14 cellular contexts compared by ENCODE assay signal in genomic region chr17:5785343-5785742, GRCh38.
A peak's percentile ranks its signal among the peaks of the same experiment; 100 is the strongest.
DNase-seq lines count a peak whose midpoint lies in the region; ATAC-seq, FAIRE-seq and TF ChIP-seq lines count a peak whose summit lies in the region.
"Had no signal": no experiment of that assay in that cellular context is flagged by ENCODE, and none has a peak within 500 bp of the region (broad histone marks: within the 10 kb centered on the region; RNA-seq: fewer than 3 reads in every experiment).

No MANE protein-coding gene starts in this region.

- H3K4me2 ChIP-seq in astrocyte (ENCODE audit: low read length) (peak overlapping the region; percentile 55), mesenchymal stem cell (ENCODE audit: low read length, poor library complexity, severe bottlenecking) (peak overlapping the region; percentile 30)

- no peaks in the 10 kb centered on the region for H4K20me1 ChIP-seq in astrocyte (ENCODE audit: insufficient read depth, low read length)

- peaks cover 2% of the 10 kb centered on the region for H3K36me3 Mint-ChIP-seq in astrocyte (ENCODE audit: low read depth, unreplicated experiment)
- H3K36me3 Mint-ChIP-seq: CD8-positive, alpha-beta memory T cell had no signal

- H2BK120ac ChIP-seq in mesenchymal stem cell (ENCODE audit: low read depth, low read length): no peak overlapping the region

- 0% methylated on average over 4 of the region's 4 CpGs for WGBS in mesenchymal stem cell

- H3K9me3 ChIP-seq in astrocyte (ENCODE audit: insufficient read depth, low read depth, low read length) (peaks cover 15% of the 10 kb centered on the region), mesenchymal stem cell (ENCODE audit: control insufficient read depth, low read length) (peaks cover 19% of the 10 kb centered on the region)
- H3K9me3 ChIP-seq: colonic mucosa had no signal

- H3K4me3 Mint-ChIP-seq in astrocyte (ENCODE audit: unreplicated experiment): no peak overlapping the region
- H3K4me3 Mint-ChIP-seq: CD8-positive, alpha-beta memory T cell had no signal

- H3K9ac ChIP-seq in astrocyte (ENCODE audit: low read length): peak overlapping the region; percentile 46
- peak overlapping the region; percentile 11 for H3K9ac ChIP-seq in mesenchymal stem cell (ENCODE audit: low read length)

- H3K27me3 Mint-ChIP-seq in astrocyte (ENCODE audit: low read depth, unreplicated experiment): peaks cover 11% of the 10 kb centered on the region

- H4K8ac ChIP-seq in mesenchymal stem cell (ENCODE audit: low read length): no peak overlapping the region

- H3K27ac Mint-ChIP-seq in astrocyte (ENCODE audit: unreplicated experiment): peak overlapping the region; percentile 62
- H3K27ac Mint-ChIP-seq: activated T-helper 2 cell treated with anti-CD3 and anti-CD28 coated beads, Interferon-gamma antibody, Interleukin-2, Interleukin-4, amounts not matched to agents 10 μg/mL and 5 μg/mL and 100 μg/mL, durations not matched to agents 14 hours and 24 hours and 36 hours; CD8-positive, alpha-beta memory T cell had no signal

- no peak for TF ChIP-seq CTCF in astrocyte (IDR thresholded peaks at IDR 0.05; ENCODE audit: insufficient read depth, low read depth, low read length)

- H3K9me3 Mint-ChIP-seq in astrocyte (ENCODE audit: unreplicated experiment): peaks cover 17% of the 10 kb centered on the region

- ATAC-seq in HG03108 (IDR thresholded peaks at IDR 0.05; ENCODE audit: unreplicated experiment) (peak; percentile 58), GM18870 (IDR thresholded peaks at IDR 0.05; ENCODE audit: unreplicated experiment) (no peak), GM19467 (IDR thresholded peaks at IDR 0.05; ENCODE audit: unreplicated experiment) (no peak), GM21528 (IDR thresholded peaks at IDR 0.05; ENCODE audit: low FRiP score, unreplicated experiment) (no peak)

- no peaks in the 10 kb centered on the region for H3K79me2 ChIP-seq in astrocyte (ENCODE audit: insufficient read depth, low read length)

- no peak overlapping the region for H3K18ac ChIP-seq in mesenchymal stem cell (ENCODE audit: low read depth in 1 of 2, low read length in 2 of 2)

- H2AK5ac ChIP-seq in mesenchymal stem cell (ENCODE audit: low read length, severe bottlenecking): no peak overlapping the region

- DNase-seq in EH (ENCODE audit: low read depth): peak; percentile 94
- DNase-seq in astrocyte (ENCODE audit: low read depth): peak; percentile 75
- peak; percentile 73 for DNase-seq in mesenchymal stem cell
- no peak for DNase-seq in NCI-H1105 (lab: John Stamatoyannopoulos, UW)
- DNase-seq: activated CD4-positive, CD25-positive, alpha-beta regulatory T cell treated with anti-CD3 and anti-CD28 coated beads, Interleukin-2, amount 50 U/mL, for 72 hours; CD8-positive, alpha-beta memory T cell; colonic mucosa; psoas muscle had no signal

- H3K27me3 ChIP-seq in astrocyte (ENCODE audit: insufficient read depth, low read length): peaks cover 6% of the 10 kb centered on the region
- peaks cover 0 to 7% of the 10 kb centered on the region in 2 experiments for H3K27me3 ChIP-seq in mesenchymal stem cell (ENCODE audit: control insufficient read depth in 1 of 2, insufficient read depth in 1 of 2, low read length in 2 of 2)
- H3K27me3 ChIP-seq: colonic mucosa had no signal

- no peak overlapping the region for H2BK15ac ChIP-seq in mesenchymal stem cell (ENCODE audit: low read depth, poor library complexity, severe bottlenecking)

- H3K27ac ChIP-seq in astrocyte (ENCODE audit: low read depth, low read length) (peak overlapping the region; percentile 54), mesenchymal stem cell (ENCODE audit: low read length, poor library complexity, severe bottlenecking) (peak overlapping the region; percentile 79)
- H3K27ac ChIP-seq: colonic mucosa, psoas muscle, tibial artery had no signal

- H3K4ac ChIP-seq in mesenchymal stem cell (ENCODE audit: low read depth in 1 of 2, low read length in 2 of 2): no peak overlapping the region

- no peak overlapping the region for H2BK12ac ChIP-seq in mesenchymal stem cell (ENCODE audit: low read length in 2 of 2)

- H3K14ac ChIP-seq in mesenchymal stem cell (ENCODE audit: low read length in 2 of 2): no peak overlapping the region

- H3K4me3 ChIP-seq in astrocyte (ENCODE audit: insufficient read depth, low read depth, low read length) (no peak overlapping the region), mesenchymal stem cell (ENCODE audit: insufficient read depth in 1 of 2, low read depth in 1 of 2, low read length in 2 of 2) (no peak overlapping the region)
- H3K4me3 ChIP-seq: colonic mucosa, psoas muscle, tibial artery had no signal

- peaks cover 21% of the 10 kb centered on the region for H3K4me1 Mint-ChIP-seq in astrocyte (ENCODE audit: low read depth, unreplicated experiment)
- H3K4me1 Mint-ChIP-seq: CD8-positive, alpha-beta memory T cell had no signal

- FAIRE-seq in astrocyte (lab: Jason Lieb, UNC): peak; percentile 85

- no peak overlapping the region for H3K23ac ChIP-seq in mesenchymal stem cell (ENCODE audit: low read length in 2 of 2)

- H3K36me3 ChIP-seq in astrocyte (ENCODE audit: insufficient read depth, low read length) (no peaks in the 10 kb centered on the region), mesenchymal stem cell (ENCODE audit: control insufficient read depth in 1 of 2, insufficient read depth in 2 of 2, low read depth in 1 of 2, low read length in 2 of 2) (no peaks in the 10 kb centered on the region)
- H3K36me3 ChIP-seq: colonic mucosa, tibial artery had no signal

- H3K4me1 ChIP-seq in astrocyte (ENCODE audit: insufficient read depth, low read length) (peaks cover 51% of the 10 kb centered on the region), mesenchymal stem cell (ENCODE audit: control insufficient read depth, insufficient read depth, low read depth, low read length) (peaks cover 31% of the 10 kb centered on the region)
- H3K4me1 ChIP-seq: colonic mucosa, psoas muscle, tibial artery had no signal

- no peak overlapping the region for H4K91ac ChIP-seq in mesenchymal stem cell (ENCODE audit: low read length)

- H2AFZ ChIP-seq in astrocyte (ENCODE audit: low read depth, low read length) (no peak overlapping the region), mesenchymal stem cell (ENCODE audit: low read depth, low read length) (peak overlapping the region; percentile 7)

- no peaks in the 10 kb centered on the region for H3K79me1 ChIP-seq in mesenchymal stem cell (replicated peaks; ENCODE audit: low read length, poor library complexity, severe bottlenecking)

- no peak overlapping the region for H2BK5ac ChIP-seq in mesenchymal stem cell (ENCODE audit: low read depth, low read length, poor library complexity, severe bottlenecking)
